ENCODE assay signal across 15 cellular contexts in the genomic region with DNA sequence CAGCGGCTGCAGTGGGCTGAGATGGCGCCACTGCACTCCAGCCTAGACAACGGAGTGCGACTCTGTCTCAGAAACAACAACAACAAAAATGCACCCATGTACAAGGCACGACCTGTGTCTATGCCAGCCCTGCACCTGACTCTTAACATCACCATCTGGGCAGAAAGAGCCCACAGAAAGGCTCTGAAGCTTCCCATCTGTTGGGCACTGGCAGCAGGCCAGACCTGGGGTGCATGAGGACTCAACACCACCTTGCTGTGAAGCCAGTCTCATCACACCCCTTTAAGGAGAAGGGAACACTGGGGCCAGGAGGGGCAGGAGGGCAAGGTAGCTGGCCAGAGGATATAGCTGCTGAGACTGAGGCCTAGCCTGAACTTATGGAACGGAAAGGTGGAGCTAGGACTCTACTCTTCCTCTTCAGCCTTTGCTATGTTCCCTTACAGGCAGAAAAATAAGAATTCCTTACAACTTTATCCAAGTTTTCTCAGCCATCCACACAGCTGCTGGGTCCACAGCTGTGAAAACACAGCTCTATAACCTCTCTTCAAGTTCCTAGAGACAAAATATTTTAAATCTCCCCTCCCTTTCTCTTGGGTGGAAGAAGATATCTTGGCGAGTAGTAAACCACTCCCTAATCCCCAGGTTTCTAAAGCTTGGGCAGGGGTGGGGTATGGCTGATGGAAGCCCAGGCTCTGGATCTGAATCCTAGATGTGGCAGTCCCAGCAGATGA. TPM values are rescaled to one million over a fixed set of nuclear protein-coding genes. Genes with fewer than 3 reads are reported as not detected.
A peak's percentile ranks its signal among the peaks of the same experiment; 100 is the strongest.
DNase-seq lines count a peak whose midpoint lies in the region; ATAC-seq and TF ChIP-seq lines count a peak whose summit lies in the region.
"Had no signal": no experiment of that assay in that cellular context is flagged by ENCODE, and none has a peak within 500 bp of the region (broad histone marks: within the 10 kb centered on the region; RNA-seq: fewer than 3 reads in every experiment).

No MANE protein-coding gene starts in this region.

- ATAC-seq in activated T-cell treated with anti-CD3 and anti-CD28 coated beads, Interleukin-2, amount 50 U/mL, for 72 hours (replicated peaks in 1 of 2): no peak
- ATAC-seq in upper lobe of left lung (ENCODE audit: low FRiP score in 2 of 2): no peak
- ATAC-seq: activated CD8-positive, alpha-beta memory T cell treated with anti-CD3 and anti-CD28 coated beads, Interleukin-2, amount 10 ng/mL, durations not matched to agents 7 days and 5 days; pancreas had no signal

- H3K27me3 ChIP-seq in spleen (replicated peaks in 1 of 7) (no peaks in the 10 kb centered on the region), smooth muscle cell (ENCODE audit: low read depth) (no peaks in the 10 kb centered on the region), upper lobe of left lung (no peaks in the 10 kb centered on the region)
- H3K27me3 ChIP-seq: pancreas, tibial artery had no signal

- H3K9me3 Mint-ChIP-seq in activated T-cell treated with anti-CD3 and anti-CD28 coated beads, Interleukin-2, amount 50 U/mL, for 72 hours: no peaks in the 10 kb centered on the region

- no peak for DNase-seq in activated T-cell treated with anti-CD3 and anti-CD28 coated beads, Interleukin-2, amount 50 U/mL, for 72 hours
- DNase-seq in activated T-cell treated with anti-CD3 and anti-CD28 coated beads for 4 hours (no peak), LHCN-M2 (ENCODE audit: low read depth) (peak; percentile 80), cerebellum (ENCODE audit: low spot score) (peak; percentile 46), spleen (peak; percentile 58), smooth muscle cell (lab: John Stamatoyannopoulos, UW; ENCODE audit: unreplicated experiment) (no peak), NCI-H2227 treated with DMSO at 0.1 percent for 48 hours (lab: John Stamatoyannopoulos, UW) (no peak), upper lobe of left lung (no peak)
- DNase-seq: activated CD8-positive, alpha-beta memory T cell treated with anti-CD3 and anti-CD28 coated beads, Interleukin-2, amount 10 ng/mL, durations not matched to agents 7 days and 5 days; amniotic stem cell; SK-N-SH; tibial artery had no signal

- no peak overlapping the region for H3K9ac ChIP-seq in smooth muscle cell (ENCODE audit: low read depth)
- H3K9ac ChIP-seq: SK-N-SH had no signal

- H3K9me3 ChIP-seq in spleen (no peaks in the 10 kb centered on the region), smooth muscle cell (replicated peaks; ENCODE audit: low read depth) (no peaks in the 10 kb centered on the region), upper lobe of left lung (no peaks in the 10 kb centered on the region)
- H3K9me3 ChIP-seq: pancreas, SK-N-SH, tibial artery had no signal

- H3K36me3 Mint-ChIP-seq in activated T-cell treated with anti-CD3 and anti-CD28 coated beads, Interleukin-2, amount 50 U/mL, for 72 hours (ENCODE audit: insufficient read depth in 2 of 2): peaks cover 13 to 15% of the 10 kb centered on the region in 2 donors

- WGBS in spleen, 5 donors: 78 to 92% (median 79%) methylated on average over 3 to 7 of the region's 7 CpGs
- 87% methylated on average over 7 of the region's 7 CpGs for WGBS in smooth muscle cell (ENCODE audit: low lambda C conversion rate)
- WGBS in upper lobe of left lung, 2 donors: 78 to 81% methylated on average over 7 of the region's 7 CpGs

- TF ChIP-seq EP300 in upper lobe of left lung (IDR thresholded peaks at IDR 0.05): no peak

- peak overlapping the region; percentile 38 for H3K27ac Mint-ChIP-seq in activated T-cell treated with anti-CD3 and anti-CD28 coated beads, Interleukin-2, amount 50 U/mL, for 72 hours

- H3K27me3 Mint-ChIP-seq in activated T-cell treated with anti-CD3 and anti-CD28 coated beads, Interleukin-2, amount 50 U/mL, for 72 hours (ENCODE audit: low read depth): no peaks in the 10 kb centered on the region
- H3K27me3 Mint-ChIP-seq: activated CD8-positive, alpha-beta memory T cell treated with anti-CD3 and anti-CD28 coated beads, Interleukin-2, amount 10 ng/mL, durations not matched to agents 7 days and 5 days had no signal

- H3K79me2 ChIP-seq in smooth muscle cell (ENCODE audit: low read depth): peaks cover 44% of the 10 kb centered on the region

- peaks cover 7 to 64% (median 55%) of the 10 kb centered on the region in 6 donors for H3K36me3 ChIP-seq in spleen
- no peaks in the 10 kb centered on the region for H3K36me3 ChIP-seq in smooth muscle cell (ENCODE audit: low read depth)
- H3K36me3 ChIP-seq in upper lobe of left lung: peaks cover 22 to 61% (median 41%) of the 10 kb centered on the region in 4 donors

- no peak overlapping the region for H3K4me2 ChIP-seq in smooth muscle cell

- intact Hi-C loops in spleen (cut with DNase I; ENCODE audit: low total_unique reads): no loop called here

- TF ChIP-seq CTCF in spleen (IDR thresholded peaks at IDR 0.05 in 8 of 11, conservative IDR thresholded peaks at IDR 0.05 in 3 of 11) (no peak), smooth muscle cell (IDR thresholded peaks at IDR 0.05; ENCODE audit: borderline replicate concordance, insufficient read depth, poor library complexity, severe bottlenecking) (no peak), upper lobe of left lung (IDR thresholded peaks at IDR 0.05) (no peak)

- no peak overlapping the region for H2AFZ ChIP-seq in smooth muscle cell (ENCODE audit: low read depth)

- H3K27ac ChIP-seq in spleen (peak overlapping the region in 1 of 8 donors; percentile 17), smooth muscle cell (ENCODE audit: low read depth) (no peak overlapping the region), upper lobe of left lung (no peak overlapping the region)
- H3K27ac ChIP-seq: pancreas, tibial artery had no signal

- TF ChIP-seq POLR2A in spleen (IDR thresholded peaks at IDR 0.05) (no peak), upper lobe of left lung (IDR thresholded peaks at IDR 0.05) (no peak)

- peaks cover 22 to 78% (median 50%) of the 10 kb centered on the region in 6 donors for H3K4me1 ChIP-seq in spleen
- peaks cover 15% of the 10 kb centered on the region for H3K4me1 ChIP-seq in smooth muscle cell (ENCODE audit: low read depth)
- H3K4me1 ChIP-seq in upper lobe of left lung: peaks cover 20 to 46% (median 23%) of the 10 kb centered on the region in 4 donors

- H3K4me1 Mint-ChIP-seq in activated T-cell treated with anti-CD3 and anti-CD28 coated beads, Interleukin-2, amount 50 U/mL, for 72 hours (ENCODE audit: low read depth): peaks cover 51% of the 10 kb centered on the region

- H3K4me3 ChIP-seq in spleen (no peak overlapping the region), smooth muscle cell (no peak overlapping the region), upper lobe of left lung (no peak overlapping the region)
- H3K4me3 ChIP-seq: pancreas, tibial artery had no signal

- peaks cover 32% of the 10 kb centered on the region for H3F3A ChIP-seq in smooth muscle cell (ENCODE audit: low read depth)

- peak overlapping the region in 1 of 2 donors; percentile 10 for H3K4me3 Mint-ChIP-seq in activated T-cell treated with anti-CD3 and anti-CD28 coated beads, Interleukin-2, amount 50 U/mL, for 72 hours
- H3K4me3 Mint-ChIP-seq: activated CD8-positive, alpha-beta memory T cell treated with anti-CD3 and anti-CD28 coated beads, Interleukin-2, amount 10 ng/mL, durations not matched to agents 7 days and 5 days had no signal

- H4K20me1 ChIP-seq in smooth muscle cell (ENCODE audit: low read depth): peaks cover 58% of the 10 kb centered on the region

RNA-seq across cellular contexts. Expression of a gene that starts 2.8 kb away (rescaled TPM):
- total RNA-seq in activated T-cell treated with anti-CD3 and anti-CD28 coated beads, Interleukin-2, amount 50 U/mL, for 72 hours: 100 to 1,000 TPM; 158 to 208 TPM
- total RNA-seq in LHCN-M2 (2014; rRNA removed) (454 and 1,311 TPM in 2 replicates), cerebellum (98.8 TPM), spleen (100 to 1,000 TPM; 128 to 467 (median 134) TPM), smooth muscle cell (529 and 1,090 TPM in 2 replicates), upper lobe of left lung (100 to 1,000 TPM in 5 of 6 donors, 10 to 100 TPM in 1; 73.3 to 245 (median 145) TPM)
- polyA plus RNA-seq in LHCN-M2 (2012): 933 TPM
- polyA plus RNA-seq in spleen (100 to 1,000 TPM; 233 to 378 (median 247) TPM), smooth muscle cell (709 and 739 TPM in 2 replicates)

RNA-seq across cellular contexts. Expression of a gene that starts 13.0 kb away (rescaled TPM):
- under 1 TPM in 1 of 2 donors, not detected in 1; 0.46 TPM for total RNA-seq in activated T-cell treated with anti-CD3 and anti-CD28 coated beads, Interleukin-2, amount 50 U/mL, for 72 hours
- not detected in 2 replicates for total RNA-seq in LHCN-M2 (2014; rRNA removed)
- not detected for polyA plus RNA-seq in LHCN-M2 (2012)
- total RNA-seq in cerebellum: not detected
- total RNA-seq in spleen: under 1 TPM in 2 of 7 donors, not detected in 5; 0.32 to 0.67 TPM
- polyA plus RNA-seq in spleen: under 1 TPM in 1 of 3 donors, not detected in 2; 0.03 TPM
- not detected in 2 replicates for total RNA-seq in smooth muscle cell
- not detected in 2 replicates for polyA plus RNA-seq in smooth muscle cell
- total RNA-seq in upper lobe of left lung: under 1 TPM in 2 of 6 donors, not detected in 4; 0.20 to 0.92 TPM
- total RNA-seq: activated CD8-positive, alpha-beta memory T cell treated with anti-CD3 and anti-CD28 coated beads, Interleukin-2, amount 10 ng/mL, durations not matched to agents 7 days and 5 days; dermis microvascular lymphatic vessel endothelial cell; lower leg skin; pancreas had no signal
- polyA plus RNA-seq: SK-N-SH had no signal

RNA-seq across cellular contexts. Expression of a gene that starts 21.9 kb away (rescaled TPM):
- 100 to 1,000 TPM; 696 to 731 TPM for total RNA-seq in activated T-cell treated with anti-CD3 and anti-CD28 coated beads, Interleukin-2, amount 50 U/mL, for 72 hours
- 66.8 and 84.7 TPM in 2 replicates for total RNA-seq in LHCN-M2 (2014; rRNA removed)
- 206 TPM for polyA plus RNA-seq in LHCN-M2 (2012)
- 74.1 TPM for total RNA-seq in cerebellum
- 100 to 1,000 TPM; 590 to 922 (median 875) TPM for total RNA-seq in spleen
- 1,000 to 10,000 TPM in 1 of 3 donors, 100 to 1,000 TPM in 2; 239 to 1,169 (median 672) TPM for polyA plus RNA-seq in spleen
- total RNA-seq in smooth muscle cell: 83.0 and 125 TPM in 2 replicates
- polyA plus RNA-seq in smooth muscle cell: 280 and 434 TPM in 2 replicates
- total RNA-seq in upper lobe of left lung: 1,000 to 10,000 TPM in 2 of 6 donors, 100 to 1,000 TPM in 4; 317 to 3,815 (median 582) TPM

RNA-seq across cellular contexts. Expression of a gene that starts 23.9 kb away (rescaled TPM):
- total RNA-seq in activated T-cell treated with anti-CD3 and anti-CD28 coated beads, Interleukin-2, amount 50 U/mL, for 72 hours: under 1 TPM in 1 of 2 donors, not detected in 1; 0.29 TPM
- not detected in 2 replicates for total RNA-seq in LHCN-M2 (2014; rRNA removed)
- polyA plus RNA-seq in LHCN-M2 (2012): not detected
- total RNA-seq in cerebellum: not detected
- total RNA-seq in spleen: not detected
- polyA plus RNA-seq in spleen: not detected
- total RNA-seq in smooth muscle cell: not detected in 2 replicates
- polyA plus RNA-seq in smooth muscle cell: not detected in 2 replicates
- under 1 TPM in 2 of 6 donors, not detected in 4; 0.57 to 0.78 TPM for total RNA-seq in upper lobe of left lung
- total RNA-seq: activated CD8-positive, alpha-beta memory T cell treated with anti-CD3 and anti-CD28 coated beads, Interleukin-2, amount 10 ng/mL, durations not matched to agents 7 days and 5 days; dermis microvascular lymphatic vessel endothelial cell; lower leg skin; pancreas had no signal
- polyA plus RNA-seq: pancreas, SK-N-SH had no signal

RNA-seq across cellular contexts. Expression of a gene that starts 42.7 kb away (rescaled TPM):
- total RNA-seq in activated T-cell treated with anti-CD3 and anti-CD28 coated beads, Interleukin-2, amount 50 U/mL, for 72 hours: 10 to 100 TPM in 1 of 2 donors, 1 to 10 TPM in 1; 2.4 to 10.3 TPM
- total RNA-seq in LHCN-M2 (2014; rRNA removed) (not detected in 2 replicates), cerebellum (not detected), spleen (1 to 10 TPM in 6 of 7 donors, under 1 TPM in 1; 0.81 to 4.9 (median 1.5) TPM), smooth muscle cell (not detected in 2 replicates), upper lobe of left lung (10 to 100 TPM in 3 of 6 donors, 1 to 10 TPM in 2, not detected in 1; 1.2 to 16.2 (median 14.5) TPM)
- not detected for polyA plus RNA-seq in LHCN-M2 (2012)
- polyA plus RNA-seq in spleen (1 to 10 TPM in 2 of 3 donors, under 1 TPM in 1; 0.49 to 3.4 (median 1.8) TPM), smooth muscle cell (not detected in 2 replicates)
- polyA plus RNA-seq: SK-N-SH had no signal

Comparison
In these comparisons a context has a peak if more than half of its experiments do, and no peak if none do; other contexts are left out.
1. DNase-seq: peak in LHCN-M2 (single experiment), cerebellum (single experiment) and spleen (single experiment); none in activated T-cell treated with anti-CD3 and anti-CD28 coated beads, Interleukin-2, amount 50 U/mL, for 72 hours (0 of 2), activated T-cell treated with anti-CD3 and anti-CD28 coated beads for 4 hours (single experiment), smooth muscle cell (single experiment), NCI-H2227 treated with DMSO at 0.1 percent for 48 hours (single experiment) and upper lobe of left lung (0 of 2).